23 cellular contexts compared by ENCODE assay signal in genomic region chr11:14350716-14351238, GRCh38.
"Had no signal": no experiment of that assay in that cellular context is flagged by ENCODE, and none has a peak within 500 bp of the region (broad histone marks: within the 10 kb centered on the region; RNA-seq: fewer than 3 reads in every experiment).

No MANE protein-coding gene starts in this region.

- ATAC-seq: activated T-helper 17 cell treated with anti-CD3 and anti-CD28 coated beads, Interleukin-2, amount 50 U/mL, for 72 hours; foreskin keratinocyte; left lobe of liver; lower lobe of right lung; sciatic nerve; upper lobe of right lung had no signal

- H3K36me3 ChIP-seq: cardiac muscle cell, lower lobe of right lung, thoracic aorta, upper lobe of right lung had no signal

- H3K4me3 Mint-ChIP-seq: activated CD4-positive, alpha-beta T cell treated with anti-CD3 and anti-CD28 coated beads for 36 hours; activated naive CD8-positive, alpha-beta T cell treated with anti-CD3 and anti-CD28 coated beads, Interleukin-2, amount 10 ng/mL, durations not matched to agents 7 days and 5 days; activated T-cell treated with anti-CD3 and anti-CD28 coated beads, Interleukin-2, amount 50 U/mL, for 24 hours; activated T-helper 17 cell treated with anti-CD3 and anti-CD28 coated beads, Interleukin-2, amount 50 U/mL, for 72 hours; naive thymus-derived CD4-positive, alpha-beta T cell had no signal

- H3K4me2 ChIP-seq: smooth muscle cell had no signal

- DNase-seq: activated CD4-positive, alpha-beta T cell treated with anti-CD3 and anti-CD28 coated beads for 36 hours; activated CD4-positive, alpha-beta T cell treated with anti-CD3 and anti-CD28 coated beads, Interleukin-2, amount 50 U/mL, for 4 hours; activated CD8-positive, alpha-beta memory T cell treated with anti-CD3 and anti-CD28 coated beads for 24 hours; activated CD8-positive, alpha-beta memory T cell treated with anti-CD3 and anti-CD28 coated beads, Interleukin-2, amount 50 U/mL, for 4 hours; activated naive CD4-positive, alpha-beta T cell; activated naive CD8-positive, alpha-beta T cell treated with anti-CD3 and anti-CD28 coated beads, Interleukin-2, amount 10 ng/mL, durations not matched to agents 7 days and 5 days; activated T-cell treated with anti-CD3 and anti-CD28 coated beads, Interleukin-2, amount 50 U/mL, for 24 hours; amygdala; effector CD4-positive, alpha-beta T cell; foreskin keratinocyte; lower lobe of right lung; stimulated activated CD4-positive, alpha-beta T cell treated with anti-CD3 and anti-CD28 coated beads, Interleukin-2, amount 100 ng/mL, for 48 hours; stimulated activated CD8-positive, alpha-beta memory T cell treated with anti-CD3 and anti-CD28 coated beads, Interleukin-4, amount 100 ng/mL, for 48 hours; stimulated activated naive CD4-positive, alpha-beta T cell; T-helper 9 cell; upper lobe of right lung had no signal

- H3K4me3 ChIP-seq: cardiac muscle cell, lower lobe of right lung, smooth muscle cell, thoracic aorta, upper lobe of right lung had no signal

- H3K4me1 ChIP-seq: lower lobe of right lung, upper lobe of right lung had no signal

- H3K27ac Mint-ChIP-seq: activated CD4-positive, alpha-beta T cell treated with anti-CD3 and anti-CD28 coated beads for 36 hours; activated naive CD8-positive, alpha-beta T cell treated with anti-CD3 and anti-CD28 coated beads, Interleukin-2, amount 10 ng/mL, durations not matched to agents 7 days and 5 days; activated T-cell treated with anti-CD3 and anti-CD28 coated beads, Interleukin-2, amount 50 U/mL, for 24 hours; activated T-helper 17 cell treated with anti-CD3 and anti-CD28 coated beads, Interleukin-2, amount 50 U/mL, for 72 hours; naive thymus-derived CD4-positive, alpha-beta T cell had no signal

- H3K27ac ChIP-seq: cardiac muscle cell, foreskin keratinocyte, lower lobe of right lung, thoracic aorta, upper lobe of right lung had no signal

- H3K9me3 ChIP-seq: upper lobe of right lung had no signal

- H3K27me3 Mint-ChIP-seq: activated CD4-positive, alpha-beta T cell treated with anti-CD3 and anti-CD28 coated beads for 36 hours; activated naive CD8-positive, alpha-beta T cell treated with anti-CD3 and anti-CD28 coated beads, Interleukin-2, amount 10 ng/mL, durations not matched to agents 7 days and 5 days; activated T-cell treated with anti-CD3 and anti-CD28 coated beads, Interleukin-2, amount 50 U/mL, for 24 hours; activated T-helper 17 cell treated with anti-CD3 and anti-CD28 coated beads, Interleukin-2, amount 50 U/mL, for 72 hours; naive thymus-derived CD4-positive, alpha-beta T cell had no signal

- H3K27me3 ChIP-seq: cardiac muscle cell, foreskin keratinocyte, upper lobe of right lung had no signal

- H3K9me3 Mint-ChIP-seq: activated T-helper 17 cell treated with anti-CD3 and anti-CD28 coated beads, Interleukin-2, amount 50 U/mL, for 72 hours had no signal
